1 cellular context compared by ENCODE assay signal in the genomic region with DNA sequence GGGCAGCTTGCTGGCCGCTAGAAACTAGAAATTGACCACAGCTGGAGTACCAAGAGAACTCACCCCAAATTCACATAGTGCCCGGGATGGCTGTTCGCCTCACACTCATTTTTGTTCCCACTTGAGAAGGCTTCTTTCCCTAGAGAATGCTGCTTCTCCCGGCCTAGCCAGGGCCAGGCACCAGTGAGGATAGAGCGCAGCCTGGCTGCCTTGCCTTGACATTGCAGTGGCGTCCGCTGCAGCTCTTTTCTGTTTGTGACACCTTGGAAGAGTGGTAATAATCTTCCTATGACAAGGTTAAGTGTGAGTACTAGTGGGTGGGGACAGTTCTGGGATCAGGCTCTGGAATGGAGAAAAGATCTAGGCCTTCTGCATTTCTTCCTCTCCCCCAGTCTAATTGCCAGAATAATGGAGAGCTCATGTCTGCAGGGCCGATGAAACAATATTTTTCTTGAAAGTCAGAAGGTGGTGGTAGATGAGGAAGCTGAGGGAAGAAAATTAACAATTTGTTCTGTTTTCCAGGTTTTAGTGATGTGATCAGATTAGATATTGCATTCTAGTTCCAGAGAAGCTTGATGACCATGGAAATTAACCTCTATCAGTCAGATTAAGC.
A peak's percentile ranks its signal among the peaks of the same experiment; 100 is the strongest.
TF ChIP-seq lines count a peak whose summit lies in the region.

No MANE protein-coding gene starts in this region.

TF ChIP-seq in HepG2, 621 proteins besides CTCF, POLR2A, EP300 and RAD21 (continued from another document and continues in another):
- TF ChIP-seq AKNA (CRISPR knock-in tag; IDR thresholded peaks at IDR 0.05; ENCODE audit: borderline replicate concordance), result no peak
- 0 out of 2 replicates have a peak, but pooled peaks have one; percentile 6 for TF ChIP-seq FOXO1 (CRISPR knock-in tag; IDR thresholded peaks at IDR 0.05)
- TF ChIP-seq, protein P1, sequence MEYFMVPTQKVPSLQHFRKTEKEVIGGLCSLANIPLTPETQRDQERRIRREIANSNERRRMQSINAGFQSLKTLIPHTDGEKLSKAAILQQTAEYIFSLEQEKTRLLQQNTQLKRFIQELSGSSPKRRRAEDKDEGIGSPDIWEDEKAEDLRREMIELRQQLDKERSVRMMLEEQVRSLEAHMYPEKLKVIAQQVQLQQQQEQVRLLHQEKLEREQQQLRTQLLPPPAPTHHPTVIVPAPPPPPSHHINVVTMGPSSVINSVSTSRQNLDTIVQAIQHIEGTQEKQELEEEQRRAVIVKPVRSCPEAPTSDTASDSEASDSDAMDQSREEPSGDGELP (IDR thresholded peaks at IDR 0.05; ENCODE audit: borderline replicate concordance, low read depth), result peak; percentile 59; the same call in 1 of the 2 replicates
- no peak for TF ChIP-seq ZNF451 (CRISPR knock-in tag; IDR thresholded peaks at IDR 0.05)
- no peak; the same call in 1 of the 2 replicates for TF ChIP-seq ZNF780A (CRISPR knock-in tag; IDR thresholded peaks at IDR 0.05)
- no peak for TF ChIP-seq ZNF720 (CRISPR knock-in tag; IDR thresholded peaks at IDR 0.05)
- TF ChIP-seq MBD4 (IDR thresholded peaks at IDR 0.05; ENCODE audit: borderline replicate concordance, low read length), result no peak
- TF ChIP-seq ZNF256 (CRISPR knock-in tag; conservative IDR thresholded peaks at IDR 0.05), result 0 out of 2 replicates have a peak, but pooled peaks have one; percentile 5
- 0 out of 2 replicates have a peak, but pooled peaks have one; percentile 59 for TF ChIP-seq SNAI1 (CRISPR knock-in tag; IDR thresholded peaks at IDR 0.05; ENCODE audit: borderline replicate concordance)
- TF ChIP-seq NRL (CRISPR knock-in tag; IDR thresholded peaks at IDR 0.05; ENCODE audit: borderline replicate concordance), result no peak
- no peak for TF ChIP-seq ZSCAN20 (CRISPR knock-in tag; IDR thresholded peaks at IDR 0.05; ENCODE audit: borderline replicate concordance)
- peak; percentile 67; the same call in 1 of the 2 replicates for TF ChIP-seq KDM5A (IDR thresholded peaks at IDR 0.05; ENCODE audit: borderline replicate concordance, low read length)
- no peak for TF ChIP-seq HNRNPLL (IDR thresholded peaks at IDR 0.05; ENCODE audit: low read depth, low read length, poor library complexity, severe bottlenecking)
- 0 out of 2 replicates have a peak, but pooled peaks have one; percentile 19 for TF ChIP-seq ZNF644 (CRISPR knock-in tag; IDR thresholded peaks at IDR 0.05; ENCODE audit: low read depth)
- TF ChIP-seq, protein P2, sequence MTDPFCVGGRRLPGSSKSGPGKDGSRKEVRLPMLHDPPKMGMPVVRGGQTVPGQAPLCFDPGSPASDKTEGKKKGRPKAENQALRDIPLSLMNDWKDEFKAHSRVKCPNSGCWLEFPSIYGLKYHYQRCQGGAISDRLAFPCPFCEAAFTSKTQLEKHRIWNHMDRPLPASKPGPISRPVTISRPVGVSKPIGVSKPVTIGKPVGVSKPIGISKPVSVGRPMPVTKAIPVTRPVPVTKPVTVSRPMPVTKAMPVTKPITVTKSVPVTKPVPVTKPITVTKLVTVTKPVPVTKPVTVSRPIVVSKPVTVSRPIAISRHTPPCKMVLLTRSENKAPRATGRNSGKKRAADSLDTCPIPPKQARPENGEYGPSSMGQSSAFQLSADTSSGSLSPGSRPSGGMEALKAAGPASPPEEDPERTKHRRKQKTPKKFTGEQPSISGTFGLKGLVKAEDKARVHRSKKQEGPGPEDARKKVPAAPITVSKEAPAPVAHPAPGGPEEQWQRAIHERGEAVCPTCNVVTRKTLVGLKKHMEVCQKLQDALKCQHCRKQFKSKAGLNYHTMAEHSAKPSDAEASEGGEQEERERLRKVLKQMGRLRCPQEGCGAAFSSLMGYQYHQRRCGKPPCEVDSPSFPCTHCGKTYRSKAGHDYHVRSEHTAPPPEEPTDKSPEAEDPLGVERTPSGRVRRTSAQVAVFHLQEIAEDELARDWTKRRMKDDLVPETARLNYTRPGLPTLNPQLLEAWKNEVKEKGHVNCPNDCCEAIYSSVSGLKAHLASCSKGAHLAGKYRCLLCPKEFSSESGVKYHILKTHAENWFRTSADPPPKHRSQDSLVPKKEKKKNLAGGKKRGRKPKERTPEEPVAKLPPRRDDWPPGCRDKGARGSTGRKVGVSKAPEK (CRISPR knock-in tag; IDR thresholded peaks at IDR 0.05; ENCODE audit: borderline replicate concordance), result 0 out of 2 replicates have a peak, but pooled peaks have one; percentile 7
- TF ChIP-seq NCOA5 (CRISPR knock-in tag; IDR thresholded peaks at IDR 0.05), result no peak
- TF ChIP-seq ZNF431 (CRISPR knock-in tag; IDR thresholded peaks at IDR 0.05; ENCODE audit: borderline replicate concordance, low read depth), result no peak
- TF ChIP-seq, protein P3, sequence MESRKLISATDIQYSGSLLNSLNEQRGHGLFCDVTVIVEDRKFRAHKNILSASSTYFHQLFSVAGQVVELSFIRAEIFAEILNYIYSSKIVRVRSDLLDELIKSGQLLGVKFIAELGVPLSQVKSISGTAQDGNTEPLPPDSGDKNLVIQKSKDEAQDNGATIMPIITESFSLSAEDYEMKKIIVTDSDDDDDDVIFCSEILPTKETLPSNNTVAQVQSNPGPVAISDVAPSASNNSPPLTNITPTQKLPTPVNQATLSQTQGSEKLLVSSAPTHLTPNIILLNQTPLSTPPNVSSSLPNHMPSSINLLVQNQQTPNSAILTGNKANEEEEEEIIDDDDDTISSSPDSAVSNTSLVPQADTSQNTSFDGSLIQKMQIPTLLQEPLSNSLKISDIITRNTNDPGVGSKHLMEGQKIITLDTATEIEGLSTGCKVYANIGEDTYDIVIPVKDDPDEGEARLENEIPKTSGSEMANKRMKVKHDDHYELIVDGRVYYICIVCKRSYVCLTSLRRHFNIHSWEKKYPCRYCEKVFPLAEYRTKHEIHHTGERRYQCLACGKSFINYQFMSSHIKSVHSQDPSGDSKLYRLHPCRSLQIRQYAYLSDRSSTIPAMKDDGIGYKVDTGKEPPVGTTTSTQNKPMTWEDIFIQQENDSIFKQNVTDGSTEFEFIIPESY (CRISPR knock-in tag; IDR thresholded peaks at IDR 0.05), result peak; percentile 86
- peak; percentile 69 for TF ChIP-seq GATAD2A (CRISPR knock-in tag; IDR thresholded peaks at IDR 0.05)
- no peak for TF ChIP-seq HNF4G (IDR thresholded peaks at IDR 0.05; ENCODE audit: borderline replicate concordance, low read depth, low read length)
- peak; percentile 15; the same call in 1 of the 2 replicates for TF ChIP-seq HNF4G (CRISPR knock-in tag; IDR thresholded peaks at IDR 0.05; ENCODE audit: borderline replicate concordance, low read depth)
- TF ChIP-seq, protein P4, sequence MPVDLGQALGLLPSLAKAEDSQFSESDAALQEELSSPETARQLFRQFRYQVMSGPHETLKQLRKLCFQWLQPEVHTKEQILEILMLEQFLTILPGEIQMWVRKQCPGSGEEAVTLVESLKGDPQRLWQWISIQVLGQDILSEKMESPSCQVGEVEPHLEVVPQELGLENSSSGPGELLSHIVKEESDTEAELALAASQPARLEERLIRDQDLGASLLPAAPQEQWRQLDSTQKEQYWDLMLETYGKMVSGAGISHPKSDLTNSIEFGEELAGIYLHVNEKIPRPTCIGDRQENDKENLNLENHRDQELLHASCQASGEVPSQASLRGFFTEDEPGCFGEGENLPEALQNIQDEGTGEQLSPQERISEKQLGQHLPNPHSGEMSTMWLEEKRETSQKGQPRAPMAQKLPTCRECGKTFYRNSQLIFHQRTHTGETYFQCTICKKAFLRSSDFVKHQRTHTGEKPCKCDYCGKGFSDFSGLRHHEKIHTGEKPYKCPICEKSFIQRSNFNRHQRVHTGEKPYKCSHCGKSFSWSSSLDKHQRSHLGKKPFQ (CRISPR knock-in tag; IDR thresholded peaks at IDR 0.05; ENCODE audit: insufficient replicate concordance), result peak; percentile 6
- TF ChIP-seq CAMTA2 (CRISPR knock-in tag; IDR thresholded peaks at IDR 0.05; ENCODE audit: borderline replicate concordance), result peak; percentile 2; the same call in 1 of the 2 replicates
- no peak; the same call in none of the 2 replicates for TF ChIP-seq ZFP91 (CRISPR knock-in tag; IDR thresholded peaks at IDR 0.05; ENCODE audit: borderline replicate concordance)
- TF ChIP-seq XRCC5 (optimal IDR thresholded peaks at IDR 0.05; ENCODE audit: low read length), result peak; percentile 27
- TF ChIP-seq, protein P5, sequence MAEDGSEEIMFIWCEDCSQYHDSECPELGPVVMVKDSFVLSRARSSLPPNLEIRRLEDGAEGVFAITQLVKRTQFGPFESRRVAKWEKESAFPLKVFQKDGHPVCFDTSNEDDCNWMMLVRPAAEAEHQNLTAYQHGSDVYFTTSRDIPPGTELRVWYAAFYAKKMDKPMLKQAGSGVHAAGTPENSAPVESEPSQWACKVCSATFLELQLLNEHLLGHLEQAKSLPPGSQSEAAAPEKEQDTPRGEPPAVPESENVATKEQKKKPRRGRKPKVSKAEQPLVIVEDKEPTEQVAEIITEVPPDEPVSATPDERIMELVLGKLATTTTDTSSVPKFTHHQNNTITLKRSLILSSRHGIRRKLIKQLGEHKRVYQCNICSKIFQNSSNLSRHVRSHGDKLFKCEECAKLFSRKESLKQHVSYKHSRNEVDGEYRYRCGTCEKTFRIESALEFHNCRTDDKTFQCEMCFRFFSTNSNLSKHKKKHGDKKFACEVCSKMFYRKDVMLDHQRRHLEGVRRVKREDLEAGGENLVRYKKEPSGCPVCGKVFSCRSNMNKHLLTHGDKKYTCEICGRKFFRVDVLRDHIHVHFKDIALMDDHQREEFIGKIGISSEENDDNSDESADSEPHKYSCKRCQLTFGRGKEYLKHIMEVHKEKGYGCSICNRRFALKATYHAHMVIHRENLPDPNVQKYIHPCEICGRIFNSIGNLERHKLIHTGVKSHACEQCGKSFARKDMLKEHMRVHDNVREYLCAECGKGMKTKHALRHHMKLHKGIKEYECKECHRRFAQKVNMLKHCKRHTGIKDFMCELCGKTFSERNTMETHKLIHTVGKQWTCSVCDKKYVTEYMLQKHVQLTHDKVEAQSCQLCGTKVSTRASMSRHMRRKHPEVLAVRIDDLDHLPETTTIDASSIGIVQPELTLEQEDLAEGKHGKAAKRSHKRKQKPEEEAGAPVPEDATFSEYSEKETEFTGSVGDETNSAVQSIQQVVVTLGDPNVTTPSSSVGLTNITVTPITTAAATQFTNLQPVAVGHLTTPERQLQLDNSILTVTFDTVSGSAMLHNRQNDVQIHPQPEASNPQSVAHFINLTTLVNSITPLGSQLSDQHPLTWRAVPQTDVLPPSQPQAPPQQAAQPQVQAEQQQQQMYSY (CRISPR knock-in tag; IDR thresholded peaks at IDR 0.05), result no peak; the same call in 1 of the 2 replicates
- TF ChIP-seq, protein P6, sequence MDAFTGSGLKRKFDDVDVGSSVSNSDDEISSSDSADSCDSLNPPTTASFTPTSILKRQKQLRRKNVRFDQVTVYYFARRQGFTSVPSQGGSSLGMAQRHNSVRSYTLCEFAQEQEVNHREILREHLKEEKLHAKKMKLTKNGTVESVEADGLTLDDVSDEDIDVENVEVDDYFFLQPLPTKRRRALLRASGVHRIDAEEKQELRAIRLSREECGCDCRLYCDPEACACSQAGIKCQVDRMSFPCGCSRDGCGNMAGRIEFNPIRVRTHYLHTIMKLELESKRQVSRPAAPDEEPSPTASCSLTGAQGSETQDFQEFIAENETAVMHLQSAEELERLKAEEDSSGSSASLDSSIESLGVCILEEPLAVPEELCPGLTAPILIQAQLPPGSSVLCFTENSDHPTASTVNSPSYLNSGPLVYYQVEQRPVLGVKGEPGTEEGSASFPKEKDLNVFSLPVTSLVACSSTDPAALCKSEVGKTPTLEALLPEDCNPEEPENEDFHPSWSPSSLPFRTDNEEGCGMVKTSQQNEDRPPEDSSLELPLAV (CRISPR knock-in tag; conservative IDR thresholded peaks at IDR 0.05; ENCODE audit: low read depth), result no peak
- no peak; the same call in 1 of the 2 replicates for TF ChIP-seq ZNF75D (CRISPR knock-in tag; IDR thresholded peaks at IDR 0.05; ENCODE audit: borderline replicate concordance)
- TF ChIP-seq HIVEP1 (CRISPR knock-in tag; IDR thresholded peaks at IDR 0.05), result no peak
- 0 out of 2 replicates have a peak, but pooled peaks have one; percentile 37 for TF ChIP-seq AKAP8 (CRISPR knock-in tag; IDR thresholded peaks at IDR 0.05)
- TF ChIP-seq ZNF589 (CRISPR knock-in tag; conservative IDR thresholded peaks at IDR 0.05), result no peak; the same call in 1 of the 2 replicates
